In the genomic region with DNA sequence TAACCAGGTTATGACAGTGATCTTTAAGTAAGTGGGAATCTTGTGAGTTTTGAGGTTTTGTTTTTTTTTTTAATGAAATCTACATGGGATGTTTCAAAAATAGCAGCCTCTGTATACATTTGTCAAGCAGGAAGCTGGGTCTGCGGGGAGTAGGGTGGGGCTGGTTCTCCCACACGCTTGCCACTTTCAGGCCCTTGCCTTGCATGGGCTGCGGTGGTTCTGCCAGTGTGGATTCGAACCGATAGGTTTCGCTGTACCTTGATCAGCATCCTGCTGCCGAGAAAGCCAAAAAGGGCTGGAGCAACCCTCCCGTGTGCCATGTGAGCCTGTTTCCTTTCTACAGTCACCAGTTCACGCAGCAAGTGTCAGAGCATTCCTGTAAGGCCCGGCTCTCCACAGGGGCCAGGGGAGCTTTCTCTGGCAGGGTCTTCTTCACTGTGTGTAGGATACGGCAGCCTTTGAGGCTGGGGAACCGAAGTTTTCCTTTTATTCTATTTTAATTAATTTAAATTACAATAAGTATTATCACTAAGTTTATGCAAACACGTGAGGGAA, we compare ENCODE assay signal across 14 cellular contexts.
DNase-seq lines count a peak whose midpoint lies in the region; ATAC-seq and TF ChIP-seq lines count a peak whose summit lies in the region.
"Had no signal": no experiment of that assay in that cellular context is flagged by ENCODE, and none has a peak within 500 bp of the region (broad histone marks: within the 10 kb centered on the region; RNA-seq: fewer than 3 reads in every experiment).

No MANE protein-coding gene starts in this region.

- no peaks in the 10 kb centered on the region for H3K27me3 ChIP-seq in heart right ventricle
- no peaks in the 10 kb centered on the region for H3K27me3 ChIP-seq in thymus (ENCODE audit: control insufficient read depth, insufficient read depth)
- H3K27me3 ChIP-seq: left lung, neutrophil had no signal

- no peak overlapping the region for H3K4me3 ChIP-seq in heart right ventricle
- no peak overlapping the region for H3K4me3 ChIP-seq in thymus (ENCODE audit: low read length)
- H3K4me3 ChIP-seq: left lung had no signal

- TF ChIP-seq CTCF in heart right ventricle (IDR thresholded peaks at IDR 0.05) = no peak

- TF ChIP-seq POLR2A in erythroblast (IDR thresholded peaks at IDR 0.05; ENCODE audit: low read length) = no peak

- intact Hi-C loops in heart right ventricle (cut with DNase I) = no loop called here
- intact Hi-C loops in cardiac septum (cut with DNase I) = no loop called here

- H3K4me1 ChIP-seq in heart right ventricle (peaks cover 0 to 17% (median 5%) of the 10 kb centered on the region in 9 donors), thymus (ENCODE audit: control insufficient read depth, insufficient read depth, low read length) (peaks cover 16% of the 10 kb centered on the region)
- H3K4me1 ChIP-seq: left lung had no signal

- DNase-seq in heart right ventricle = no peak
- no peak for DNase-seq in cardiac septum (ENCODE audit: low spot score)
- peak; percentile 39 for DNase-seq in activated effector memory CD4-positive, alpha-beta T cell treated with Interleukin-2 at 50 U/mL for 16 hours
- DNase-seq in iPS-NIHi7 (ENCODE audit: extremely low spot score) = peak; percentile 19
- no peak for DNase-seq in cerebellum (ENCODE audit: low spot score)
- no peak for DNase-seq in foreskin melanocyte
- no peak for DNase-seq in erythroblast (lab: John Stamatoyannopoulos, UW)
- DNase-seq: aorta, left lung, NCI-H2029 treated with DMSO at 0.1 percent for 48 hours, small intestine had no signal

- H3K9me3 ChIP-seq in heart right ventricle = no peaks in the 10 kb centered on the region
- H3K9me3 ChIP-seq in thymus (ENCODE audit: control insufficient read depth) = no peaks in the 10 kb centered on the region
- H3K9me3 ChIP-seq: left lung, neutrophil had no signal

- ATAC-seq in heart right ventricle = peak in 6 of 8 donors; percentile 25 to 67 (median 46)
- ATAC-seq: left lung had no signal

- H3K27ac ChIP-seq in heart right ventricle (peak overlapping the region in 2 of 10 donors; percentile 4 to 16), thymus (ENCODE audit: low read depth) (peak overlapping the region; percentile 83)
- H3K27ac ChIP-seq: KMS-11, left lung, neutrophil had no signal

- WGBS in heart right ventricle, 2 donors = 42 to 57% methylated on average over 13 of the region's 13 CpGs
- WGBS in thymus = 44% methylated on average over 13 of the region's 13 CpGs

- peaks cover 0 to 56% (median 6%) of the 10 kb centered on the region in 9 donors for H3K36me3 ChIP-seq in heart right ventricle
- no peaks in the 10 kb centered on the region for H3K36me3 ChIP-seq in thymus (ENCODE audit: control insufficient read depth, insufficient read depth)

Comparison
In these comparisons a context has a peak if more than half of its experiments do, and no peak if none do; other contexts are left out.
1. DNase-seq: peak in activated effector memory CD4-positive, alpha-beta T cell treated with Interleukin-2 at 50 U/mL for 16 hours (single experiment) and iPS-NIHi7 (single experiment); none in heart right ventricle (0 of 2), cardiac septum (single experiment), cerebellum (single experiment), foreskin melanocyte (single experiment) and erythroblast (0 of 2).